1 cellular context compared by ENCODE assay signal in the genomic region with DNA sequence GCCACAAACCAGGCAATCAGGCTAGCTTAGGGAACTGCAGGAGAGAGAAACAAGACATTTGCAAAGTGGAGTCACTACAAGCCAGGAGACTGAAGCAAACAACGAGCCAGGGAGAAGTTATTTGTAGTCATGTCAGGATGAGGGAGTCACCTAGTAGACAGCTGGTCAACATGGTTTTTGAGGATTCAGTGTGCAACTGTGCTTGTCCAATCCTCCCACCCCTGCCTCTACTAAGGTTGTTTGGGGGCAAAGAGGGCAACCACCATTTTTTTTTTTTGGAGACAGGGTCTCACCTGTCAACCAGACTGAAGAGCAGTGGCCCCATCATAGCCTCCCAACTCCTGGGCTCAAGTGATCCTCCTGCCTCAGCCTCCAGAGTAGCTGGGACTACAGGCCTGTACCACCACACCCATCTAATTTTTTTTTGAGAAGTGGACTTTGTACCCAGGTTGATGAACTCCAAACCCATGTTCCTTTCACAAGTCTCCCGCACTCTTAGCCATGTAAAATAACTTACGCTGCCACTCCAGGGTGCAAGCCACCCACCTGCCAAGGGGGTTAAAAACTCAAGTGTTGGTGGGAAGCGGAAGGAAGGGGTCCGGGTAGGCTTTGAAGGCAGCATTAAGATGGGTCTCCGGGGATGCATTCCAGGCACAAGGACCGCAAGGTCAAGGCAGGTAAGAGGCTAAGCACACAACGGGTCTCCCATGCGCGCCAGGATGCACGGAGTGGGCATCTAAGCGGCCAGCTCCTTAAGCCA.
A peak's percentile ranks its signal among the peaks of the same experiment; 100 is the strongest.
TF ChIP-seq lines count a peak whose summit lies in the region.

No MANE protein-coding gene starts in this region.

TF ChIP-seq in HepG2, 621 proteins besides CTCF, POLR2A, EP300 and RAD21 (continues in another document):
- no peak for TF ChIP-seq ZNF274 (CRISPR knock-in tag; IDR thresholded peaks at IDR 0.05)
- TF ChIP-seq, protein P1, sequence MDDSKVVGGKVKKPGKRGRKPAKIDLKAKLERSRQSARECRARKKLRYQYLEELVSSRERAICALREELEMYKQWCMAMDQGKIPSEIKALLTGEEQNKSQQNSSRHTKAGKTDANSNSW (CRISPR knock-in tag; IDR thresholded peaks at IDR 0.05; ENCODE audit: borderline replicate concordance), result no peak
- TF ChIP-seq TEAD3 (CRISPR knock-in tag; optimal IDR thresholded peaks at IDR 0.05; ENCODE audit: borderline replicate concordance), result peak; percentile 11
- TF ChIP-seq ZNF761 (CRISPR knock-in tag; conservative IDR thresholded peaks at IDR 0.05), result peak; percentile 15; the same call in 1 of the 2 replicates
- TF ChIP-seq, protein P2, sequence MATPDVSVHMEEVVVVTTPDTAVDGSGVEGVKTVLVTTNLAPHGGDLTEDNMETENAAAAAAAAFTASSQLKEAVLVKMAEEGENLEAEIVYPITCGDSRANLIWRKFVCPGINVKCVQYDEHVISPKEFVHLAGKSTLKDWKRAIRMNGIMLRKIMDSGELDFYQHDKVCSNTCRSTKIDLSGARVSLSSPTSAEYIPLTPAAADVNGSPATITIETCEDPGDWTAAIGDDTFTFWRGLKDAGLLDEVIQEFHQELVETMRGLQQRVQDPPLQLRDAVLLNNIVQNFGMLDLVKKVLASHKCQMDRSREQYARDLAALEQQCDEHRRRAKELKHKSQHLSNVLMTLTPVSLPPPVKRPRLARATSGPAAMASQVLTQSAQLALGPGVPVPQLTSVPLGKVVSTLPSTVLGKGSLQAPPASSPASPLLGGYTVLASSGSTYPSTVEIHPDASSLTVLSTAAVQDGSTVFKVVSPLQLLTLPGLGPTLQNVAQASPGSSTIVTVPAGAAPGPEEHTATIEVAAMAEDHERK (CRISPR knock-in tag; IDR thresholded peaks at IDR 0.05; ENCODE audit: low read depth), result no peak
- TF ChIP-seq, protein P3, sequence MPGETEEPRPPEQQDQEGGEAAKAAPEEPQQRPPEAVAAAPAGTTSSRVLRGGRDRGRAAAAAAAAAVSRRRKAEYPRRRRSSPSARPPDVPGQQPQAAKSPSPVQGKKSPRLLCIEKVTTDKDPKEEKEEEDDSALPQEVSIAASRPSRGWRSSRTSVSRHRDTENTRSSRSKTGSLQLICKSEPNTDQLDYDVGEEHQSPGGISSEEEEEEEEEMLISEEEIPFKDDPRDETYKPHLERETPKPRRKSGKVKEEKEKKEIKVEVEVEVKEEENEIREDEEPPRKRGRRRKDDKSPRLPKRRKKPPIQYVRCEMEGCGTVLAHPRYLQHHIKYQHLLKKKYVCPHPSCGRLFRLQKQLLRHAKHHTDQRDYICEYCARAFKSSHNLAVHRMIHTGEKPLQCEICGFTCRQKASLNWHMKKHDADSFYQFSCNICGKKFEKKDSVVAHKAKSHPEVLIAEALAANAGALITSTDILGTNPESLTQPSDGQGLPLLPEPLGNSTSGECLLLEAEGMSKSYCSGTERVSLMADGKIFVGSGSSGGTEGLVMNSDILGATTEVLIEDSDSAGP (CRISPR knock-in tag; IDR thresholded peaks at IDR 0.05; ENCODE audit: borderline replicate concordance), result no peak
- TF ChIP-seq U2AF2 (IDR thresholded peaks at IDR 0.05; ENCODE audit: low read depth, low read length), result no peak
- TF ChIP-seq, protein P4, sequence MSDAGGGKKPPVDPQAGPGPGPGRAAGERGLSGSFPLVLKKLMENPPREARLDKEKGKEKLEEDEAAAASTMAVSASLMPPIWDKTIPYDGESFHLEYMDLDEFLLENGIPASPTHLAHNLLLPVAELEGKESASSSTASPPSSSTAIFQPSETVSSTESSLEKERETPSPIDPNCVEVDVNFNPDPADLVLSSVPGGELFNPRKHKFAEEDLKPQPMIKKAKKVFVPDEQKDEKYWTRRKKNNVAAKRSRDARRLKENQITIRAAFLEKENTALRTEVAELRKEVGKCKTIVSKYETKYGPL (CRISPR knock-in tag; IDR thresholded peaks at IDR 0.05), result no peak
- TF ChIP-seq, protein P5, sequence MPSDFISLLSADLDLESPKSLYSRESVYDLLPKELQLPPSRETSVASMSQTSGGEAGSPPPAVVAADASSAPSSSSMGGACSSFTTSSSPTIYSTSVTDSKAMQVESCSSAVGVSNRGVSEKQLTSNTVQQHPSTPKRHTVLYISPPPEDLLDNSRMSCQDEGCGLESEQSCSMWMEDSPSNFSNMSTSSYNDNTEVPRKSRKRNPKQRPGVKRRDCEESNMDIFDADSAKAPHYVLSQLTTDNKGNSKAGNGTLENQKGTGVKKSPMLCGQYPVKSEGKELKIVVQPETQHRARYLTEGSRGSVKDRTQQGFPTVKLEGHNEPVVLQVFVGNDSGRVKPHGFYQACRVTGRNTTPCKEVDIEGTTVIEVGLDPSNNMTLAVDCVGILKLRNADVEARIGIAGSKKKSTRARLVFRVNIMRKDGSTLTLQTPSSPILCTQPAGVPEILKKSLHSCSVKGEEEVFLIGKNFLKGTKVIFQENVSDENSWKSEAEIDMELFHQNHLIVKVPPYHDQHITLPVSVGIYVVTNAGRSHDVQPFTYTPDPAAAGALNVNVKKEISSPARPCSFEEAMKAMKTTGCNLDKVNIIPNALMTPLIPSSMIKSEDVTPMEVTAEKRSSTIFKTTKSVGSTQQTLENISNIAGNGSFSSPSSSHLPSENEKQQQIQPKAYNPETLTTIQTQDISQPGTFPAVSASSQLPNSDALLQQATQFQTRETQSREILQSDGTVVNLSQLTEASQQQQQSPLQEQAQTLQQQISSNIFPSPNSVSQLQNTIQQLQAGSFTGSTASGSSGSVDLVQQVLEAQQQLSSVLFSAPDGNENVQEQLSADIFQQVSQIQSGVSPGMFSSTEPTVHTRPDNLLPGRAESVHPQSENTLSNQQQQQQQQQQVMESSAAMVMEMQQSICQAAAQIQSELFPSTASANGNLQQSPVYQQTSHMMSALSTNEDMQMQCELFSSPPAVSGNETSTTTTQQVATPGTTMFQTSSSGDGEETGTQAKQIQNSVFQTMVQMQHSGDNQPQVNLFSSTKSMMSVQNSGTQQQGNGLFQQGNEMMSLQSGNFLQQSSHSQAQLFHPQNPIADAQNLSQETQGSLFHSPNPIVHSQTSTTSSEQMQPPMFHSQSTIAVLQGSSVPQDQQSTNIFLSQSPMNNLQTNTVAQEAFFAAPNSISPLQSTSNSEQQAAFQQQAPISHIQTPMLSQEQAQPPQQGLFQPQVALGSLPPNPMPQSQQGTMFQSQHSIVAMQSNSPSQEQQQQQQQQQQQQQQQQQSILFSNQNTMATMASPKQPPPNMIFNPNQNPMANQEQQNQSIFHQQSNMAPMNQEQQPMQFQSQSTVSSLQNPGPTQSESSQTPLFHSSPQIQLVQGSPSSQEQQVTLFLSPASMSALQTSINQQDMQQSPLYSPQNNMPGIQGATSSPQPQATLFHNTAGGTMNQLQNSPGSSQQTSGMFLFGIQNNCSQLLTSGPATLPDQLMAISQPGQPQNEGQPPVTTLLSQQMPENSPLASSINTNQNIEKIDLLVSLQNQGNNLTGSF (CRISPR knock-in tag; IDR thresholded peaks at IDR 0.05), result no peak
- TF ChIP-seq MIER3 (CRISPR knock-in tag; IDR thresholded peaks at IDR 0.05; ENCODE audit: borderline replicate concordance), result no peak
- no peak for TF ChIP-seq PRPF4 (IDR thresholded peaks at IDR 0.05; ENCODE audit: low read depth, low read length, poor library complexity, severe bottlenecking)
- TF ChIP-seq KAT7 (CRISPR knock-in tag; IDR thresholded peaks at IDR 0.05; ENCODE audit: borderline replicate concordance), result no peak
- no peak for TF ChIP-seq CCDC6 (CRISPR knock-in tag; IDR thresholded peaks at IDR 0.05)
- TF ChIP-seq, protein P6, sequence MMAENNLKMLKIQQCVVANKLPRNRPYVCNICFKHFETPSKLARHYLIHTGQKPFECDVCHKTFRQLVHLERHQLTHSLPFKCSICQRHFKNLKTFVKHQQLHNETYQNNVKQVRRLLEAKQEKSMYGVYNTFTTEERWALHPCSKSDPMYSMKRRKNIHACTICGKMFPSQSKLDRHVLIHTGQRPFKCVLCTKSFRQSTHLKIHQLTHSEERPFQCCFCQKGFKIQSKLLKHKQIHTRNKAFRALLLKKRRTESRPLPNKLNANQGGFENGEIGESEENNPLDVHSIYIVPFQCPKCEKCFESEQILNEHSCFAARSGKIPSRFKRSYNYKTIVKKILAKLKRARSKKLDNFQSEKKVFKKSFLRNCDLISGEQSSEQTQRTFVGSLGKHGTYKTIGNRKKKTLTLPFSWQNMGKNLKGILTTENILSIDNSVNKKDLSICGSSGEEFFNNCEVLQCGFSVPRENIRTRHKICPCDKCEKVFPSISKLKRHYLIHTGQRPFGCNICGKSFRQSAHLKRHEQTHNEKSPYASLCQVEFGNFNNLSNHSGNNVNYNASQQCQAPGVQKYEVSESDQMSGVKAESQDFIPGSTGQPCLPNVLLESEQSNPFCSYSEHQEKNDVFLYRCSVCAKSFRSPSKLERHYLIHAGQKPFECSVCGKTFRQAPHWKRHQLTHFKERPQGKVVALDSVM (CRISPR knock-in tag; IDR thresholded peaks at IDR 0.05), result peak; percentile 90
- no peak for TF ChIP-seq ATAD3A (CRISPR knock-in tag; IDR thresholded peaks at IDR 0.05)
- no peak for TF ChIP-seq NFYB (CRISPR knock-in tag; IDR thresholded peaks at IDR 0.05)
- no peak for TF ChIP-seq MAFG (CRISPR knock-in tag; IDR thresholded peaks at IDR 0.05)
- no peak for TF ChIP-seq ZNF263 (CRISPR knock-in tag; IDR thresholded peaks at IDR 0.05)
- TF ChIP-seq, protein P7, sequence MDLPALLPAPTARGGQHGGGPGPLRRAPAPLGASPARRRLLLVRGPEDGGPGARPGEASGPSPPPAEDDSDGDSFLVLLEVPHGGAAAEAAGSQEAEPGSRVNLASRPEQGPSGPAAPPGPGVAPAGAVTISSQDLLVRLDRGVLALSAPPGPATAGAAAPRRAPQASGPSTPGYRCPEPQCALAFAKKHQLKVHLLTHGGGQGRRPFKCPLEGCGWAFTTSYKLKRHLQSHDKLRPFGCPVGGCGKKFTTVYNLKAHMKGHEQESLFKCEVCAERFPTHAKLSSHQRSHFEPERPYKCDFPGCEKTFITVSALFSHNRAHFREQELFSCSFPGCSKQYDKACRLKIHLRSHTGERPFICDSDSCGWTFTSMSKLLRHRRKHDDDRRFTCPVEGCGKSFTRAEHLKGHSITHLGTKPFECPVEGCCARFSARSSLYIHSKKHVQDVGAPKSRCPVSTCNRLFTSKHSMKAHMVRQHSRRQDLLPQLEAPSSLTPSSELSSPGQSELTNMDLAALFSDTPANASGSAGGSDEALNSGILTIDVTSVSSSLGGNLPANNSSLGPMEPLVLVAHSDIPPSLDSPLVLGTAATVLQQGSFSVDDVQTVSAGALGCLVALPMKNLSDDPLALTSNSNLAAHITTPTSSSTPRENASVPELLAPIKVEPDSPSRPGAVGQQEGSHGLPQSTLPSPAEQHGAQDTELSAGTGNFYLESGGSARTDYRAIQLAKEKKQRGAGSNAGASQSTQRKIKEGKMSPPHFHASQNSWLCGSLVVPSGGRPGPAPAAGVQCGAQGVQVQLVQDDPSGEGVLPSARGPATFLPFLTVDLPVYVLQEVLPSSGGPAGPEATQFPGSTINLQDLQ (CRISPR knock-in tag; IDR thresholded peaks at IDR 0.05), result peak; percentile 4; the same call in 1 of the 2 replicates
- TF ChIP-seq SIN3A (IDR thresholded peaks at IDR 0.05; ENCODE audit: borderline replicate concordance, low read depth, low read length), result peak; percentile 25; the same call in 1 of the 2 replicates
- TF ChIP-seq, protein P8, sequence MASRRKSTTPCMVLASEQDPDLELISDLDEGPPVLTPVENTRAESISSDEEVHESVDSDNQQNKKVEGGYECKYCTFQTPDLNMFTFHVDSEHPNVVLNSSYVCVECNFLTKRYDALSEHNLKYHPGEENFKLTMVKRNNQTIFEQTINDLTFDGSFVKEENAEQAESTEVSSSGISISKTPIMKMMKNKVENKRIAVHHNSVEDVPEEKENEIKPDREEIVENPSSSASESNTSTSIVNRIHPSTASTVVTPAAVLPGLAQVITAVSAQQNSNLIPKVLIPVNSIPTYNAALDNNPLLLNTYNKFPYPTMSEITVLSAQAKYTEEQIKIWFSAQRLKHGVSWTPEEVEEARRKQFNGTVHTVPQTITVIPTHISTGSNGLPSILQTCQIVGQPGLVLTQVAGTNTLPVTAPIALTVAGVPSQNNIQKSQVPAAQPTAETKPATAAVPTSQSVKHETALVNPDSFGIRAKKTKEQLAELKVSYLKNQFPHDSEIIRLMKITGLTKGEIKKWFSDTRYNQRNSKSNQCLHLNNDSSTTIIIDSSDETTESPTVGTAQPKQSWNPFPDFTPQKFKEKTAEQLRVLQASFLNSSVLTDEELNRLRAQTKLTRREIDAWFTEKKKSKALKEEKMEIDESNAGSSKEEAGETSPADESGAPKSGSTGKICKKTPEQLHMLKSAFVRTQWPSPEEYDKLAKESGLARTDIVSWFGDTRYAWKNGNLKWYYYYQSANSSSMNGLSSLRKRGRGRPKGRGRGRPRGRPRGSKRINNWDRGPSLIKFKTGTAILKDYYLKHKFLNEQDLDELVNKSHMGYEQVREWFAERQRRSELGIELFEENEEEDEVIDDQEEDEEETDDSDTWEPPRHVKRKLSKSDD (CRISPR knock-in tag; IDR thresholded peaks at IDR 0.05; ENCODE audit: low read depth), result 0 out of 2 replicates have a peak, but pooled peaks have one; percentile 5
- no peak for TF ChIP-seq ZNF367 (CRISPR knock-in tag; IDR thresholded peaks at IDR 0.05; ENCODE audit: borderline replicate concordance)
- no peak for TF ChIP-seq SOX6 (IDR thresholded peaks at IDR 0.05)
- no peak for TF ChIP-seq SOX6 (CRISPR knock-in tag; IDR thresholded peaks at IDR 0.05)
- TF ChIP-seq, protein P9, sequence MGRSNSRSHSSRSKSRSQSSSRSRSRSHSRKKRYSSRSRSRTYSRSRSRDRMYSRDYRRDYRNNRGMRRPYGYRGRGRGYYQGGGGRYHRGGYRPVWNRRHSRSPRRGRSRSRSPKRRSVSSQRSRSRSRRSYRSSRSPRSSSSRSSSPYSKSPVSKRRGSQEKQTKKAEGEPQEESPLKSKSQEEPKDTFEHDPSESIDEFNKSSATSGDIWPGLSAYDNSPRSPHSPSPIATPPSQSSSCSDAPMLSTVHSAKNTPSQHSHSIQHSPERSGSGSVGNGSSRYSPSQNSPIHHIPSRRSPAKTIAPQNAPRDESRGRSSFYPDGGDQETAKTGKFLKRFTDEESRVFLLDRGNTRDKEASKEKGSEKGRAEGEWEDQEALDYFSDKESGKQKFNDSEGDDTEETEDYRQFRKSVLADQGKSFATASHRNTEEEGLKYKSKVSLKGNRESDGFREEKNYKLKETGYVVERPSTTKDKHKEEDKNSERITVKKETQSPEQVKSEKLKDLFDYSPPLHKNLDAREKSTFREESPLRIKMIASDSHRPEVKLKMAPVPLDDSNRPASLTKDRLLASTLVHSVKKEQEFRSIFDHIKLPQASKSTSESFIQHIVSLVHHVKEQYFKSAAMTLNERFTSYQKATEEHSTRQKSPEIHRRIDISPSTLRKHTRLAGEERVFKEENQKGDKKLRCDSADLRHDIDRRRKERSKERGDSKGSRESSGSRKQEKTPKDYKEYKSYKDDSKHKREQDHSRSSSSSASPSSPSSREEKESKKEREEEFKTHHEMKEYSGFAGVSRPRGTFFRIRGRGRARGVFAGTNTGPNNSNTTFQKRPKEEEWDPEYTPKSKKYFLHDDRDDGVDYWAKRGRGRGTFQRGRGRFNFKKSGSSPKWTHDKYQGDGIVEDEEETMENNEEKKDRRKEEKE (IDR thresholded peaks at IDR 0.05), result no peak
